ENCODE assay signal across 8 cellular contexts in the genomic region with DNA sequence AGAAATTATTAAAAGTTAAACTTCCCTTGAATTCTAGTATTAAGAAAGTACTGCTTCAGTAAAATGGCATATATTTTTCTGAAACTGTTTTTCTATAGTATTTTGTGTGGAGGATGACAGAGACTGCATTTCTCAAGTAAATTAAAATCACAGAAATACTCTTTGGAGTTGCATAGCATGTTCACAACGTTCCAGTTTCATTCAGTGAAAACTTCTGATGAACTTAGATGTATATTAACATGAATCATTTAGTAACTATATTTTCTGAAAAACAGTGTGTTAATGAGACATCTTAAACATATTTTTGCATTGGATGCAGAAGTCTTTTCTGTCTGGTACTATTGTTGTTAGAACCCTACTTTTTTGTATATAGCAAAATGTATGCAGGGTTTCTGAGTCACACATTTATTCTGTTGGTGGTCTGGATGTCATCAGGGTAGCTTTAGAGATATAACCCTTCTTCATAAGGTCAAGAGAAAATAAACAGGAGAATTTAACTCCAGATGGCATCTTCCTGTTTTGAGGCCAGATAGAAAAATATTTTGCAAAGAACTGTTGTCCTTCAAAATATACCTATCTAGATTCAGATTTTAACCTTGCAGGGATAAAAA. TPM values are rescaled to one million over a fixed set of nuclear protein-coding genes. Genes with fewer than 3 reads are reported as not detected.
DNase-seq lines count a peak whose midpoint lies in the region; ATAC-seq and TF ChIP-seq lines count a peak whose summit lies in the region.

No MANE protein-coding gene starts in this region.

- H3K4me2 ChIP-seq in fibroblast of lung (ENCODE audit: extremely low read depth, insufficient read depth, low read length), result peak overlapping the region; percentile 98

- no peaks in the 10 kb centered on the region for H3K27me3 ChIP-seq in fibroblast of lung (ENCODE audit: control insufficient read depth, insufficient read depth, low read length)
- no peaks in the 10 kb centered on the region for H3K27me3 ChIP-seq in transverse colon
- no peaks in the 10 kb centered on the region for H3K27me3 ChIP-seq in WERI-Rb-1 (ENCODE audit: insufficient read depth, low read depth, severe bottlenecking)

- H3K36me3 ChIP-seq in fibroblast of lung (ENCODE audit: control insufficient read depth, insufficient read depth, low read length) (no peaks in the 10 kb centered on the region), transverse colon (no peaks in the 10 kb centered on the region), WERI-Rb-1 (no peaks in the 10 kb centered on the region)

- H3K9ac ChIP-seq in fibroblast of lung (ENCODE audit: insufficient read depth, low read length), result peak overlapping the region; percentile 20

- in situ Hi-C loops in transverse colon (cut with MboI; ENCODE audit: low pct_ligation_motif_present in 1 of 4, low pct_unique_long_range_greater_than_20kb in 1 of 4, low sequenced_read_pairs in 3 of 4), result loop anchor here in 2 of 4 donors (5.0 to 10.0 kb wide), 2 partner anchors 454 to 457 kb away; no protein-coding TSS in a partner anchor

- H2AFZ ChIP-seq in fibroblast of lung (ENCODE audit: low read length), result no peak overlapping the region

- H3K27ac Mint-ChIP-seq in activated naive CD4-positive, alpha-beta T cell treated with anti-CD3 and anti-CD28 coated beads, Interleukin-2, amount 50 U/mL, for 72 hours, result peak overlapping the region; percentile 27 to 89

- TF ChIP-seq EP300 in transverse colon (IDR thresholded peaks at IDR 0.05; ENCODE audit: low read depth), result no peak

- peak overlapping the region; percentile 38 to 100 (median 73) for H3K4me3 ChIP-seq in fibroblast of lung (replicated peaks in 1 of 4; ENCODE audit: control extremely low read depth in 1 of 4, insufficient read depth in 1 of 4, low read depth in 3 of 4, low read length in 4 of 4)
- H3K4me3 ChIP-seq in transverse colon, result peak overlapping the region in 2 of 4 donors; percentile 7 to 53
- no peak overlapping the region for H3K4me3 ChIP-seq in WERI-Rb-1 (ENCODE audit: low read depth, low read length)

- peaks cover 94% of the 10 kb centered on the region for H3K79me2 ChIP-seq in fibroblast of lung (ENCODE audit: control insufficient read depth, insufficient read depth, low read length)

- H3K9me3 Mint-ChIP-seq in activated naive CD4-positive, alpha-beta T cell treated with anti-CD3 and anti-CD28 coated beads, Interleukin-2, amount 50 U/mL, for 72 hours, result no peaks in the 10 kb centered on the region

- no peaks in the 10 kb centered on the region for H3K9me3 ChIP-seq in fibroblast of lung (ENCODE audit: control insufficient read depth, insufficient read depth, low read depth, low read length)
- no peaks in the 10 kb centered on the region for H3K9me3 ChIP-seq in transverse colon
- no peaks in the 10 kb centered on the region for H3K9me3 ChIP-seq in WERI-Rb-1 (ENCODE audit: severe bottlenecking)

- peak; percentile 22 to 65 for ATAC-seq in activated naive CD4-positive, alpha-beta T cell treated with anti-CD3 and anti-CD28 coated beads, Interleukin-2, amount 50 U/mL, for 72 hours
- ATAC-seq in HG03175 (IDR thresholded peaks at IDR 0.05; ENCODE audit: unreplicated experiment), result peak; percentile 10

- TF ChIP-seq CTCF in fibroblast of lung (conservative IDR thresholded peaks at IDR 0.05 in 1 of 2, IDR thresholded peaks at IDR 0.05 in 1 of 2; ENCODE audit: low read depth in 1 of 2, low read length in 2 of 2) (no peak), transverse colon (IDR thresholded peaks at IDR 0.05) (no peak), WERI-Rb-1 (IDR thresholded peaks at IDR 0.05; ENCODE audit: low read depth, low read length) (no peak)

- no peak for TF ChIP-seq POLR2A in transverse colon (IDR thresholded peaks at IDR 0.05)

- WGBS in transverse colon (ENCODE audit: low coverage in 1 of 2), 2 donors, result 13 to 20% methylated on average over 1 of the region's 1 CpG

- H3K36me3 Mint-ChIP-seq in activated naive CD4-positive, alpha-beta T cell treated with anti-CD3 and anti-CD28 coated beads, Interleukin-2, amount 50 U/mL, for 72 hours, result no peaks in the 10 kb centered on the region

- peak overlapping the region; percentile 69 for H3K27ac ChIP-seq in fibroblast of lung (ENCODE audit: insufficient read depth, low read length)
- peak overlapping the region; percentile 78 to 88 (median 82) for H3K27ac ChIP-seq in transverse colon
- H3K27ac ChIP-seq in WERI-Rb-1, result no peak overlapping the region

- no peak for DNase-seq in activated naive CD4-positive, alpha-beta T cell treated with anti-CD3 and anti-CD28 coated beads, Interleukin-2, amount 50 U/mL, for 72 hours (ENCODE audit: low spot score in 2 of 2)
- DNase-seq in activated naive CD4-positive, alpha-beta T cell (lab: John Stamatoyannopoulos, UW), result no peak
- DNase-seq in fibroblast of lung (ENCODE audit: low read depth in 2 of 2), result peak in 1 of 2 donors; percentile 47
- DNase-seq in transverse colon, result no peak
- no peak for DNase-seq in stimulated activated naive CD4-positive, alpha-beta T cell treated with Interleukin-2 at 50 U/mL for 16 hours (lab: John Stamatoyannopoulos, UW)
- no peak for DNase-seq in stimulated activated CD8-positive, alpha-beta memory T cell treated with anti-CD3 and anti-CD28 coated beads, Interleukin-4, amount 100 ng/mL, for 48 hours
- DNase-seq in WERI-Rb-1, result no peak

- peaks cover 2% of the 10 kb centered on the region for H4K20me1 ChIP-seq in fibroblast of lung (ENCODE audit: control insufficient read depth, extremely low read depth, insufficient read depth, low read length)

- H3K4me1 ChIP-seq in fibroblast of lung (ENCODE audit: control insufficient read depth, extremely low read depth, insufficient read depth, low read length) (peaks cover 12% of the 10 kb centered on the region), transverse colon (peaks cover 0 to 22% (median 1%) of the 10 kb centered on the region in 4 donors)

- intact Hi-C loops in transverse colon (cut with DNase I; ENCODE audit: low total_unique reads), result loop anchor here (5.0 kb wide), 1 partner anchor 452 kb away; no protein-coding TSS in a partner anchor

RNA-seq across cellular contexts. Expression of gene COL3A1, which starts 5.1 kb away (rescaled TPM):
- total RNA-seq in activated naive CD4-positive, alpha-beta T cell treated with anti-CD3 and anti-CD28 coated beads, Interleukin-2, amount 50 U/mL, for 72 hours, result under 1 TPM in 1 of 2 donors, not detected in 1; 0.16 TPM
- total RNA-seq in fibroblast of lung (925 and 2,431 TPM in 2 replicates), transverse colon (100 to 1,000 TPM; 103 to 424 (median 114) TPM)
- polyA plus RNA-seq in fibroblast of lung, result 519 and 2,255 TPM in 2 replicates
- 611 and 2,708 TPM in 2 replicates for polyA plus RNA-seq in fibroblast of lung (2012)
- 665 and 2,288 TPM in 2 replicates for polyA minus RNA-seq in fibroblast of lung (ENCODE audit: low replicate concordance)

Comparison
In these comparisons a context has a peak if more than half of its experiments do, and no peak if none do; other contexts are left out.
1. RNA of gene COL3A1, which starts 5.1 kb away (total RNA-seq): 925 to 2,431 TPM in fibroblast of lung and 103 to 424 TPM in transverse colon; 0.16 TPM in activated naive CD4-positive, alpha-beta T cell treated with anti-CD3 and anti-CD28 coated beads, Interleukin-2, amount 50 U/mL, for 72 hours; every median in the first group is over 10 times any median in the second.